In genomic region chr13:107211073-107211472, GRCh38 we compare ENCODE assay signal across 1 cellular context.
TF ChIP-seq lines count a peak whose summit lies in the region.

No MANE protein-coding gene starts in this region.

TF ChIP-seq in HCT116, 20 proteins besides CTCF, POLR2A, EP300 and RAD21 (continued from another document):
- TF ChIP-seq ATF3 (IDR thresholded peaks at IDR 0.05) (no peak), ELF1 (IDR thresholded peaks at IDR 0.05; ENCODE audit: borderline replicate concordance, low read depth) (no peak), FOSL1 (IDR thresholded peaks at IDR 0.05; ENCODE audit: low read depth) (no peak), MAX (IDR thresholded peaks at IDR 0.05) (no peak), EZH2phosphoT487 (IDR thresholded peaks at IDR 0.05; ENCODE audit: borderline replicate concordance) (no peak), REST (IDR thresholded peaks at IDR 0.05; ENCODE audit: low read depth) (no peak), JUND (IDR thresholded peaks at IDR 0.05) (no peak)
TF ChIP-seq in HCT116: peak in this region for 0.
